Comparison of ENCODE assay signal across 8 cellular contexts in genomic region chr18:50287028-50287440, GRCh38. TPM values are rescaled to one million over a fixed set of nuclear protein-coding genes. Genes with fewer than 3 reads are reported as not detected.
DNase-seq lines count a peak whose midpoint lies in the region; ATAC-seq and TF ChIP-seq lines count a peak whose summit lies in the region.

No MANE protein-coding gene starts in this region.

- no TSS peak for BruUV-seq in HCT116 (replicated peaks; lab: Mats Ljungman, UMichigan)

- DNase-seq in HCT116 (ENCODE audit: low read depth, low spot score) (no peak), fibroblast of villous mesenchyme (ENCODE audit: low read depth) (no peak), trophoblast cell (no peak), AG08396 (ENCODE audit: low spot score) (no peak), NCI-H2227 (lab: John Stamatoyannopoulos, UW; ENCODE audit: unreplicated experiment) (no peak), NCI-H2171 treated with DMSO at 0.1 percent for 48 hours (lab: John Stamatoyannopoulos, UW) (no peak)
- no peak for DNase-seq in central memory CD4-positive, alpha-beta T cell

- H3K4ac ChIP-seq in trophoblast cell (ENCODE audit: low read depth, low read length), result peak overlapping the region; percentile 42

- H3K18ac ChIP-seq in trophoblast cell (ENCODE audit: low read length), result peak overlapping the region; percentile 47

- H2AFZ ChIP-seq in HCT116 (ENCODE audit: low read depth, low read length, poor library complexity, severe bottlenecking) (no peak overlapping the region), trophoblast cell (ENCODE audit: insufficient read depth, low read length, poor library complexity) (peak overlapping the region; percentile 66)

- H3K9me3 ChIP-seq in HCT116 (ENCODE audit: control insufficient read depth in 1 of 2, insufficient read depth in 1 of 2, low read depth in 1 of 2, low read length in 2 of 2), result no peaks in the 10 kb centered on the region
- H3K9me3 ChIP-seq in trophoblast cell (ENCODE audit: insufficient read depth, low read depth, low read length), result no peaks in the 10 kb centered on the region

- H3K4me1 ChIP-seq in HCT116 (ENCODE audit: control insufficient read depth in 1 of 2, insufficient read depth in 2 of 2, low read length in 2 of 2) (peaks cover 5 to 27% of the 10 kb centered on the region in 2 experiments; a peak in 3 of 4 replicates), trophoblast cell (ENCODE audit: control insufficient read depth in 1 of 2, insufficient read depth in 2 of 2, low read length in 2 of 2) (peaks cover 8% of the 10 kb centered on the region in 2 experiments)

- POLR2A ChIA-PET in HCT116 (lab: Charles Lee), result no interaction called here

- H3K27me3 ChIP-seq in HCT116 (ENCODE audit: insufficient read depth, low read length), result no peaks in the 10 kb centered on the region
- H3K27me3 ChIP-seq in trophoblast cell (ENCODE audit: insufficient read depth, low read length), result no peaks in the 10 kb centered on the region

- CTCF ChIA-PET in HCT116 (lab: Charles Lee), result no interaction called here

- H3K79me1 ChIP-seq in trophoblast cell (ENCODE audit: low read length), result peaks cover 5% of the 10 kb centered on the region

- no peak overlapping the region for H2BK5ac ChIP-seq in trophoblast cell (ENCODE audit: low read depth, low read length, poor library complexity)

- H3K9ac ChIP-seq in HCT116 (ENCODE audit: low read length) (peak overlapping the region; percentile 89), trophoblast cell (ENCODE audit: low read length) (peak overlapping the region; percentile 70)

- H2BK12ac ChIP-seq in trophoblast cell (ENCODE audit: low read length), result no peak overlapping the region

- no peak overlapping the region for H2BK120ac ChIP-seq in trophoblast cell (ENCODE audit: insufficient read depth, low read length, poor library complexity)

- TF ChIP-seq RAD21 in HCT116 (IDR thresholded peaks at IDR 0.05; ENCODE audit: low read depth), result no peak

- H3K4me3 ChIP-seq in HCT116 (replicated peaks in 1 of 2; ENCODE audit: low read depth in 1 of 2, low read length in 2 of 2), result peak overlapping the region; percentile 83 to 97
- H3K4me3 ChIP-seq in fibroblast of villous mesenchyme (ENCODE audit: low read depth, low read length), result peak overlapping the region; percentile 97
- H3K4me3 ChIP-seq in trophoblast cell (ENCODE audit: low read depth, low read length), result peak overlapping the region; percentile 96

- H4K8ac ChIP-seq in trophoblast cell (ENCODE audit: low read depth, low read length), result peak overlapping the region; percentile 74

- H2AK5ac ChIP-seq in trophoblast cell (ENCODE audit: low read length), result no peak overlapping the region

- no CpG with 5 or more reads among the region's 27 CpGs for WGBS in trophoblast cell (ENCODE audit: extremely low coverage, insufficient coverage, insufficient read length)

- H3K36me3 ChIP-seq in HCT116 (ENCODE audit: control insufficient read depth in 1 of 2, insufficient read depth in 2 of 2, low read length in 2 of 2) (peaks cover 4 to 31% of the 10 kb centered on the region in 2 experiments; a peak in 3 of 4 replicates), trophoblast cell (ENCODE audit: control insufficient read depth in 1 of 2, insufficient read depth in 2 of 2, low read length in 2 of 2) (peaks cover 39 to 41% of the 10 kb centered on the region in 2 experiments)

- H3K9me2 ChIP-seq in HCT116 (ENCODE audit: insufficient read depth), result no peaks in the 10 kb centered on the region

- TF ChIP-seq POLR2A in HCT116 (IDR thresholded peaks at IDR 0.05; ENCODE audit: borderline replicate concordance, extremely low read depth, insufficient read depth, insufficient read length), result no peak

- peak overlapping the region; percentile 48 for H3K27ac ChIP-seq in HCT116 (ENCODE audit: low read depth, low read length)
- peak overlapping the region; percentile 78 for H3K27ac ChIP-seq in VCaP
- H3K27ac ChIP-seq in trophoblast cell (ENCODE audit: low read depth, low read length), result no peak overlapping the region

- H4K12ac ChIP-seq in trophoblast cell (ENCODE audit: low read depth, low read length), result no peak overlapping the region

- peak overlapping the region; percentile 16 for H4K91ac ChIP-seq in trophoblast cell (ENCODE audit: low read depth, low read length)

- TF ChIP-seq CTCF in HCT116 (IDR thresholded peaks at IDR 0.05 in 2 of 3, conservative IDR thresholded peaks at IDR 0.05 in 1 of 3; ENCODE audit: borderline replicate concordance in 1 of 3, insufficient read depth in 1 of 3, low read depth in 2 of 3, low read length in 2 of 3), result no peak
- no peak for TF ChIP-seq CTCF in VCaP (conservative IDR thresholded peaks at IDR 0.05)
- TF ChIP-seq CTCF in fibroblast of villous mesenchyme (IDR thresholded peaks at IDR 0.05; ENCODE audit: insufficient read depth, low read depth, low read length), result no peak

- peak overlapping the region; percentile 89 for H3K4me2 ChIP-seq in HCT116 (ENCODE audit: low read length)
- peak overlapping the region; percentile 97 for H3K4me2 ChIP-seq in trophoblast cell (ENCODE audit: low read length)

- RAD21 ChIA-PET in HCT116 (lab: Charles Lee; ENCODE audit: low non-redundant PET in 1 of 2, low total read pairs in 2 of 2, uncharacterized antibody in 2 of 2, unreplicated experiment in 2 of 2), result no interaction called here

- no peak overlapping the region for H3K23ac ChIP-seq in trophoblast cell (ENCODE audit: low read length)

- intact Hi-C loops in HCT116 (cut with micrococcal nuclease), result loop anchor here (2.0 to 10.0 kb wide), 4 partner anchors 46 to 792 kb away; partner anchors contain the start of gene RPL17

- H3K14ac ChIP-seq in trophoblast cell (ENCODE audit: low read length), result peak overlapping the region; percentile 78

- H3K79me2 ChIP-seq in HCT116 (ENCODE audit: insufficient read depth, low read length) (peaks cover 22% of the 10 kb centered on the region), trophoblast cell (ENCODE audit: control insufficient read depth, insufficient read depth, low read length, poor library complexity) (peaks cover 6% of the 10 kb centered on the region)

- no peaks in the 10 kb centered on the region for H4K20me1 ChIP-seq in HCT116 (ENCODE audit: insufficient read depth)

- peak; percentile 2 for ATAC-seq in HCT116

TF ChIP-seq in HCT116, 20 proteins besides CTCF, POLR2A, EP300 and RAD21:
- TF ChIP-seq ZNF274 (IDR thresholded peaks at IDR 0.05; ENCODE audit: low read depth, low read length) (no peak), FOSL1 (IDR thresholded peaks at IDR 0.05; ENCODE audit: low read depth) (no peak)

RNA-seq across cellular contexts. Expression of gene CXXC1, which starts 0.5 kb away (rescaled TPM):
- total RNA-seq in HCT116 (2021; ENCODE audit: unreplicated experiment) (101 TPM), fibroblast of villous mesenchyme (30.2 and 31.2 TPM in 2 replicates)
- polyA plus RNA-seq in HCT116 (2012), result 97.1 and 126 TPM in 2 replicates
- 46.1 and 46.6 TPM in 2 replicates for polyA plus RNA-seq in trophoblast cell (2013)

RNA-seq across cellular contexts. Expression of gene MBD1, which starts 5.7 kb away (rescaled TPM):
- 63.9 TPM for total RNA-seq in HCT116 (2021; ENCODE audit: unreplicated experiment)
- 48.4 and 52.8 TPM in 2 replicates for polyA plus RNA-seq in HCT116 (2012)
- total RNA-seq in fibroblast of villous mesenchyme, result 69.5 and 70.9 TPM in 2 replicates
- 39.5 and 40.1 TPM in 2 replicates for polyA plus RNA-seq in trophoblast cell (2013)

RNA-seq across cellular contexts. Expression of gene CFAP53, which starts 20.7 kb away (rescaled TPM):
- total RNA-seq in HCT116 (2021; ENCODE audit: unreplicated experiment) (1.1 TPM), fibroblast of villous mesenchyme (under 0.01 and 0.32 TPM in 2 replicates)
- 1.4 and 2.0 TPM in 2 replicates for polyA plus RNA-seq in HCT116 (2012)
- polyA plus RNA-seq in trophoblast cell (2013), result 0.50 and 0.64 TPM in 2 replicates
